Comparison of ENCODE assay signal across 20 cellular contexts in the genomic region with DNA sequence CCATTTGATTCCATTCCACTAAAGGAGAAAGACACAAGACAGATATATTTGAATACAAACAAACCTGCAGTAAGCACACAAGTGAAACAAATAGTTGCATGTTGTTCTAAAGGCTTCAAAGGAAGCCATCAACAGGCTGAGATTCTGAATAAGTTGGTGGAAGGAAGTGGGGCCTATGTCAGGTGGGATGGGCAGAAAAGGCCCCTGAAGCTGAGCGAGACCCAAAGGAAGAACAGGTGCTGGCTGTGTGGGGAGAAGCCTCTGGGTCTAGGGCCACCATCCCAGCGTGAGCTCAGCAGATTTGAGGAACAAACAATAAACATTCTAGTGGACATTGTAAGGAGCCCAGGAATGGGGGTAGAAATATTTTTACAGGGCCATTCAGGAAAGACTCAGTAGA.
DNase-seq lines count a peak whose midpoint lies in the region; ATAC-seq, FAIRE-seq and TF ChIP-seq lines count a peak whose summit lies in the region.
"Had no signal": no experiment of that assay in that cellular context is flagged by ENCODE, and none has a peak within 500 bp of the region (broad histone marks: within the 10 kb centered on the region; RNA-seq: fewer than 3 reads in every experiment).

No MANE protein-coding gene starts in this region.

- H3K4me3 Mint-ChIP-seq in MCF 10A (ENCODE audit: unreplicated experiment) (no peak overlapping the region), memory B cell (no peak overlapping the region)

- BruUV-seq in MCF 10A (replicated peaks; lab: Mats Ljungman, UMichigan) (no TSS peak), mammary epithelial cell (replicated peaks; lab: Mats Ljungman, UMichigan) (no TSS peak), OCI-LY7 (replicated peaks; lab: Mats Ljungman, UMichigan) (no TSS peak)

- no peaks in the 10 kb centered on the region for H3K9me3 ChIP-seq in mammary epithelial cell (replicated peaks; ENCODE audit: insufficient read depth, low read length)
- no peaks in the 10 kb centered on the region for H3K9me3 ChIP-seq in OCI-LY7 (ENCODE audit: low read length)
- H3K9me3 ChIP-seq in transverse colon = no peaks in the 10 kb centered on the region
- H3K9me3 ChIP-seq in pancreas = no peaks in the 10 kb centered on the region
- H3K9me3 ChIP-seq: A549 had no signal

- H3K27me3 ChIP-seq in mammary epithelial cell (ENCODE audit: insufficient read depth, low read length) = no peaks in the 10 kb centered on the region
- H3K27me3 ChIP-seq in transverse colon = no peaks in the 10 kb centered on the region
- no peaks in the 10 kb centered on the region for H3K27me3 ChIP-seq in pancreas

- H3K27me3 Mint-ChIP-seq in MCF 10A (ENCODE audit: insufficient read depth, unreplicated experiment) = no peaks in the 10 kb centered on the region
- no peaks in the 10 kb centered on the region for H3K27me3 Mint-ChIP-seq in memory B cell

- ATAC-seq in memory B cell (ENCODE audit: low read depth) = no peak
- no peak for ATAC-seq in pancreas
- ATAC-seq: A549 had no signal

- in situ Hi-C loops in mammary epithelial cell (cut with MboI; ENCODE audit: low sequenced_read_pairs in 2 of 2) = no loop called here
- in situ Hi-C loops in transverse colon (cut with MboI; ENCODE audit: low pct_ligation_motif_present in 1 of 4, low pct_unique_long_range_greater_than_20kb in 1 of 4, low sequenced_read_pairs in 3 of 4) = no loop called here

- H4K20me1 ChIP-seq in mammary epithelial cell (ENCODE audit: insufficient read depth, low read length) (no peaks in the 10 kb centered on the region), OCI-LY7 (ENCODE audit: insufficient read depth, low read length) (no peaks in the 10 kb centered on the region)

- H3K4me1 Mint-ChIP-seq in MCF 10A (ENCODE audit: insufficient read depth, unreplicated experiment) (no peaks in the 10 kb centered on the region), memory B cell (peaks cover 24% of the 10 kb centered on the region)

- no peaks in the 10 kb centered on the region for H3K9me2 ChIP-seq in OCI-LY7 (ENCODE audit: insufficient read depth, low read length)

- no peak for TF ChIP-seq POLR2A in transverse colon (IDR thresholded peaks at IDR 0.05)

- H3K27ac Mint-ChIP-seq in MCF 10A (ENCODE audit: low read depth, unreplicated experiment) (peak overlapping the region; percentile 18), memory B cell (peak overlapping the region; percentile 43)
- H3K27ac Mint-ChIP-seq: CD4-positive, CD25-positive, alpha-beta regulatory T cell had no signal

- WGBS in mammary epithelial cell (ENCODE audit: low coverage, missing lambda C conversion rate) = 100% methylated on average over 2 of the region's 2 CpGs
- WGBS in transverse colon (ENCODE audit: low coverage in 1 of 2), 2 donors = 80 to 88% methylated on average over 2 of the region's 2 CpGs
- WGBS in pancreas, 2 donors = 74 to 84% methylated on average over 2 of the region's 2 CpGs

- H3K4me2 ChIP-seq in mammary epithelial cell (ENCODE audit: insufficient read depth, low read depth, low read length) (no peak overlapping the region), OCI-LY7 (ENCODE audit: low read length) (peak overlapping the region; percentile 2; the same call in 1 of the 2 replicates)
- H3K4me2 ChIP-seq: A549, PC-9 had no signal

- H3K36me3 ChIP-seq in mammary epithelial cell (ENCODE audit: insufficient read depth, low read length) = no peaks in the 10 kb centered on the region
- no peaks in the 10 kb centered on the region for H3K36me3 ChIP-seq in OCI-LY7 (ENCODE audit: insufficient read depth, low read length)
- no peaks in the 10 kb centered on the region for H3K36me3 ChIP-seq in transverse colon
- H3K36me3 ChIP-seq in pancreas = no peaks in the 10 kb centered on the region

- H2AFZ ChIP-seq in mammary epithelial cell (ENCODE audit: low read depth, low read length) (no peak overlapping the region), OCI-LY7 (ENCODE audit: low read length) (peak overlapping the region; percentile 5; the same call in 1 of the 2 replicates)
- H2AFZ ChIP-seq: PC-9 had no signal

- CTCF ChIA-PET in MCF 10A (lab: Yijun Ruan, JAX) = interaction anchor here (0.7 to 1.2 kb wide), 3 partner anchors 22 to 160 kb away, joined by 3 read pairs; no protein-coding TSS in a partner anchor
- CTCF ChIA-PET in mammary epithelial cell (lab: Charles Lee; ENCODE audit: low non-redundant PET) = no interaction called here
- CTCF ChIA-PET in OCI-LY7 (lab: Charles Lee; ENCODE audit: unreplicated experiment) = no interaction called here

- dilution Hi-C loops in mammary epithelial cell (cut with HindIII; ENCODE audit: low sequenced_read_pairs) = no loop called here

- TF ChIP-seq CTCF in MCF 10A (IDR thresholded peaks at IDR 0.05; ENCODE audit: unreplicated experiment) (no peak), mammary epithelial cell (conservative IDR thresholded peaks at IDR 0.05 in 1 of 2, IDR thresholded peaks at IDR 0.05 in 1 of 2; ENCODE audit: extremely low read depth in 1 of 2, insufficient read depth in 1 of 2, low read depth in 1 of 2, low read length in 2 of 2) (no peak), OCI-LY7 (conservative IDR thresholded peaks at IDR 0.05; ENCODE audit: low read length) (no peak), transverse colon (IDR thresholded peaks at IDR 0.05) (no peak), pancreas (IDR thresholded peaks at IDR 0.05) (no peak)

- H3K4me1 ChIP-seq in mammary epithelial cell (ENCODE audit: insufficient read depth, low read length) (no peaks in the 10 kb centered on the region), OCI-LY7 (ENCODE audit: insufficient read depth, low read length, poor library complexity, severe bottlenecking) (peaks cover 30% of the 10 kb centered on the region), transverse colon (peaks cover 0 to 36% (median 16%) of the 10 kb centered on the region in 4 donors), pancreas (no peaks in the 10 kb centered on the region)
- H3K4me1 ChIP-seq: A549 had no signal

- H3K9ac ChIP-seq in mammary epithelial cell (ENCODE audit: insufficient read depth, low read length) = no peak overlapping the region

- H3K79me2 ChIP-seq in mammary epithelial cell (ENCODE audit: insufficient read depth, low read length) (no peaks in the 10 kb centered on the region), OCI-LY7 (ENCODE audit: insufficient read depth, low read depth, low read length) (no peaks in the 10 kb centered on the region)

- H3K9me3 Mint-ChIP-seq in MCF 10A (ENCODE audit: unreplicated experiment) (peaks cover 7% of the 10 kb centered on the region), memory B cell (no peaks in the 10 kb centered on the region)

- POLR2A ChIA-PET in MCF 10A (lab: Yijun Ruan, JAX) (no interaction called here), OCI-LY7 (lab: Charles Lee) (interaction anchor here (0.6 to 1.2 kb wide), 5 partner anchors 21 to 1404 kb away, joined by 3 to 5 read pairs (median 3); no protein-coding TSS in a partner anchor)

- H3K27ac ChIP-seq in mammary epithelial cell (ENCODE audit: insufficient read depth, low read depth, low read length) = no peak overlapping the region
- no peak overlapping the region for H3K27ac ChIP-seq in OCI-LY7 (ENCODE audit: low read depth, low read length, poor library complexity, severe bottlenecking)
- H3K27ac ChIP-seq in transverse colon = peak overlapping the region; percentile 72 to 89 (median 77)
- H3K27ac ChIP-seq in pancreas = no peak overlapping the region
- H3K27ac ChIP-seq: A549, PC-9 had no signal

- intact Hi-C loops in MCF 10A (cut with micrococcal nuclease) = no loop called here
- intact Hi-C loops in mammary epithelial cell (cut with micrococcal nuclease) = no loop called here
- intact Hi-C loops in OCI-LY7 (cut with micrococcal nuclease; ENCODE audit: unreplicated experiment) = no loop called here
- intact Hi-C loops in transverse colon (cut with DNase I; ENCODE audit: low total_unique reads) = no loop called here
- intact Hi-C loops in pancreas (cut with DNase I) = no loop called here

- no peak for FAIRE-seq in pancreas (lab: Jason Lieb, UNC)
- FAIRE-seq: A549 had no signal

- H3K36me3 Mint-ChIP-seq in MCF 10A (ENCODE audit: insufficient read depth, unreplicated experiment) = no peaks in the 10 kb centered on the region
- H3K36me3 Mint-ChIP-seq in memory B cell = no peaks in the 10 kb centered on the region
- H3K36me3 Mint-ChIP-seq: CD4-positive, CD25-positive, alpha-beta regulatory T cell had no signal

- TF ChIP-seq EP300 in transverse colon (IDR thresholded peaks at IDR 0.05; ENCODE audit: low read depth) = no peak

- no peak overlapping the region for H3K4me3 ChIP-seq in mammary epithelial cell (replicated peaks in 1 of 3; ENCODE audit: insufficient read depth in 1 of 3, low read depth in 2 of 3, low read length in 3 of 3)
- no peak overlapping the region for H3K4me3 ChIP-seq in OCI-LY7 (ENCODE audit: low read depth, low read length, poor library complexity, severe bottlenecking)
- H3K4me3 ChIP-seq in transverse colon = no peak overlapping the region
- H3K4me3 ChIP-seq in pancreas = no peak overlapping the region
- H3K4me3 ChIP-seq: A549, PC-9 had no signal

- DNase-seq in MCF 10A (ENCODE audit: unreplicated experiment) (no peak), mammary epithelial cell (no peak), OCI-LY7 (ENCODE audit: low spot score) (peak; percentile 53), memory B cell (ENCODE audit: low spot score in 2 of 2) (no peak), transverse colon (no peak), pancreas (no peak), NCI-H69 (lab: John Stamatoyannopoulos, UW) (no peak), DMS 273 treated with DMSO at 0.1 percent for 48 hours (lab: John Stamatoyannopoulos, UW) (no peak)
- DNase-seq: Calu3; CD4-positive, CD25-positive, alpha-beta regulatory T cell; DMS79 treated with DMSO at 0.1 percent for 48 hours; GDM1; Kasumi-1; NCI-H1048; NCI-H146; NCI-H226; NCI-H526 treated with DMSO at 0.1 percent for 48 hours; NK-92 treated with Interleukin-12 subunit alpha and Interleukin-12 subunit beta, amount 100 ng/mL, for 24 hours; PC-9 had no signal

Comparison
In these comparisons a context has a peak if more than half of its experiments do, and no peak if none do; other contexts are left out.
1. H3K27ac ChIP-seq: peak in transverse colon (4 of 4); none in mammary epithelial cell (single experiment), OCI-LY7 (single experiment) and pancreas (0 of 4).